1 cellular context compared by ENCODE assay signal in genomic region chr14:34843011-34843554, GRCh38.
TF ChIP-seq lines count a peak whose summit lies in the region.

No MANE protein-coding gene starts in this region.

TF ChIP-seq in K562, 482 proteins besides CTCF, POLR2A, EP300 and RAD21 (continued from another document and continues in another):
- TF ChIP-seq, protein P1, sequence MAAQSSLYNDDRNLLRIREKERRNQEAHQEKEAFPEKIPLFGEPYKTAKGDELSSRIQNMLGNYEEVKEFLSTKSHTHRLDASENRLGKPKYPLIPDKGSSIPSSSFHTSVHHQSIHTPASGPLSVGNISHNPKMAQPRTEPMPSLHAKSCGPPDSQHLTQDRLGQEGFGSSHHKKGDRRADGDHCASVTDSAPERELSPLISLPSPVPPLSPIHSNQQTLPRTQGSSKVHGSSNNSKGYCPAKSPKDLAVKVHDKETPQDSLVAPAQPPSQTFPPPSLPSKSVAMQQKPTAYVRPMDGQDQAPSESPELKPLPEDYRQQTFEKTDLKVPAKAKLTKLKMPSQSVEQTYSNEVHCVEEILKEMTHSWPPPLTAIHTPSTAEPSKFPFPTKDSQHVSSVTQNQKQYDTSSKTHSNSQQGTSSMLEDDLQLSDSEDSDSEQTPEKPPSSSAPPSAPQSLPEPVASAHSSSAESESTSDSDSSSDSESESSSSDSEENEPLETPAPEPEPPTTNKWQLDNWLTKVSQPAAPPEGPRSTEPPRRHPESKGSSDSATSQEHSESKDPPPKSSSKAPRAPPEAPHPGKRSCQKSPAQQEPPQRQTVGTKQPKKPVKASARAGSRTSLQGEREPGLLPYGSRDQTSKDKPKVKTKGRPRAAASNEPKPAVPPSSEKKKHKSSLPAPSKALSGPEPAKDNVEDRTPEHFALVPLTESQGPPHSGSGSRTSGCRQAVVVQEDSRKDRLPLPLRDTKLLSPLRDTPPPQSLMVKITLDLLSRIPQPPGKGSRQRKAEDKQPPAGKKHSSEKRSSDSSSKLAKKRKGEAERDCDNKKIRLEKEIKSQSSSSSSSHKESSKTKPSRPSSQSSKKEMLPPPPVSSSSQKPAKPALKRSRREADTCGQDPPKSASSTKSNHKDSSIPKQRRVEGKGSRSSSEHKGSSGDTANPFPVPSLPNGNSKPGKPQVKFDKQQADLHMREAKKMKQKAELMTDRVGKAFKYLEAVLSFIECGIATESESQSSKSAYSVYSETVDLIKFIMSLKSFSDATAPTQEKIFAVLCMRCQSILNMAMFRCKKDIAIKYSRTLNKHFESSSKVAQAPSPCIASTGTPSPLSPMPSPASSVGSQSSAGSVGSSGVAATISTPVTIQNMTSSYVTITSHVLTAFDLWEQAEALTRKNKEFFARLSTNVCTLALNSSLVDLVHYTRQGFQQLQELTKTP (IDR thresholded peaks at IDR 0.05; ENCODE audit: low read depth in 1 of 2, partially characterized antibody in 2 of 2) = no peak
- TF ChIP-seq RBM14 (IDR thresholded peaks at IDR 0.05; ENCODE audit: borderline replicate concordance, insufficient read depth, low read depth, low read length) (no peak), EZH2 (IDR thresholded peaks at IDR 0.05; ENCODE audit: borderline replicate concordance, low read depth, low read length) (no peak), ELF2 (CRISPR knock-in tag; IDR thresholded peaks at IDR 0.05) (no peak), C11orf30 (IDR thresholded peaks at IDR 0.05; ENCODE audit: low read depth) (peak; percentile 96), ZNF311 (CRISPR knock-in tag; IDR thresholded peaks at IDR 0.05) (no peak), ARID1B (IDR thresholded peaks at IDR 0.05) (peak; percentile 36; the same call in 1 of the 2 replicates), IRF2 (CRISPR knock-in tag; IDR thresholded peaks at IDR 0.05) (no peak), TRIM28 (IDR thresholded peaks at IDR 0.05) (no peak), BRD4 (IDR thresholded peaks at IDR 0.05) (no peak), CHCHD3 (CRISPR knock-in tag; IDR thresholded peaks at IDR 0.05) (no peak), ZNF449 (CRISPR knock-in tag; IDR thresholded peaks at IDR 0.05) (no peak), ZC3H8 (IDR thresholded peaks at IDR 0.05) (no peak), JUND (IDR thresholded peaks at IDR 0.05; ENCODE audit: borderline replicate concordance, low read depth, low read length) (peak; percentile 80), JUND (tag; IDR thresholded peaks at IDR 0.05; ENCODE audit: borderline replicate concordance, low read depth, low read length) (peak; percentile 87; the same call in 2 of the 3 replicates), VEZF1 (CRISPR knock-in tag; IDR thresholded peaks at IDR 0.05) (no peak), CXXC5 (CRISPR knock-in tag; IDR thresholded peaks at IDR 0.05) (no peak), FOXM1 (IDR thresholded peaks at IDR 0.05; ENCODE audit: low read depth) (no peak), FOXM1 (CRISPR knock-in tag; IDR thresholded peaks at IDR 0.05; ENCODE audit: low read depth) (no peak), TAF9B (IDR thresholded peaks at IDR 0.05; ENCODE audit: partially characterized antibody) (no peak), ESRRA (IDR thresholded peaks at IDR 0.05; ENCODE audit: borderline replicate concordance, low read depth) (no peak), ZNF41 (CRISPR knock-in tag; conservative IDR thresholded peaks at IDR 0.05) (no peak), NBN (IDR thresholded peaks at IDR 0.05; ENCODE audit: low read depth) (no peak), ZNF507 (tag; conservative IDR thresholded peaks at IDR 0.05) (no peak), ZNF551 (CRISPR knock-in tag; IDR thresholded peaks at IDR 0.05) (no peak), ARID3B (CRISPR knock-in tag; IDR thresholded peaks at IDR 0.05; ENCODE audit: borderline replicate concordance) (no peak), CREB5 (CRISPR knock-in tag; IDR thresholded peaks at IDR 0.05) (no peak), XRCC3 (IDR thresholded peaks at IDR 0.05) (no peak), BDP1 (IDR thresholded peaks at IDR 0.05; ENCODE audit: insufficient read depth, insufficient read length) (no peak), ZBTB49 (CRISPR knock-in tag; IDR thresholded peaks at IDR 0.05; ENCODE audit: borderline replicate concordance) (no peak), CC2D1A (IDR thresholded peaks at IDR 0.05) (no peak), TEAD1 (CRISPR knock-in tag; IDR thresholded peaks at IDR 0.05) (no peak), ZNF830 (CRISPR knock-in tag; IDR thresholded peaks at IDR 0.05) (no peak), TAF1 (IDR thresholded peaks at IDR 0.05; ENCODE audit: control insufficient read depth, extremely low read depth, insufficient read depth, low read length, severe bottlenecking) (no peak), ZNF174 (CRISPR knock-in tag; IDR thresholded peaks at IDR 0.05) (no peak), FOXA3 (CRISPR knock-in tag; conservative IDR thresholded peaks at IDR 0.05 in 1 of 2, IDR thresholded peaks at IDR 0.05 in 1 of 2) (no peak), POLR2H (tag; IDR thresholded peaks at IDR 0.05; ENCODE audit: low read depth) (no peak), FOS (IDR thresholded peaks at IDR 0.05; ENCODE audit: extremely low read depth, insufficient read length) (no peak), PREB (CRISPR knock-in tag; IDR thresholded peaks at IDR 0.05) (no peak), CBX1 (IDR thresholded peaks at IDR 0.05; ENCODE audit: low read depth) (no peak), TAF7 (tag; IDR thresholded peaks at IDR 0.05) (no peak), RUNX1 (IDR thresholded peaks at IDR 0.05; ENCODE audit: low read depth) (no peak), PML (IDR thresholded peaks at IDR 0.05; ENCODE audit: low read length) (no peak), MCM5 (IDR thresholded peaks at IDR 0.05; ENCODE audit: low read depth) (no peak), FOSL1 (tag; conservative IDR thresholded peaks at IDR 0.05) (peak; percentile 76), ZNF184 (CRISPR knock-in tag; IDR thresholded peaks at IDR 0.05) (no peak), TCF7 (IDR thresholded peaks at IDR 0.05; ENCODE audit: borderline replicate concordance) (no peak)
- TF ChIP-seq, protein P2, sequence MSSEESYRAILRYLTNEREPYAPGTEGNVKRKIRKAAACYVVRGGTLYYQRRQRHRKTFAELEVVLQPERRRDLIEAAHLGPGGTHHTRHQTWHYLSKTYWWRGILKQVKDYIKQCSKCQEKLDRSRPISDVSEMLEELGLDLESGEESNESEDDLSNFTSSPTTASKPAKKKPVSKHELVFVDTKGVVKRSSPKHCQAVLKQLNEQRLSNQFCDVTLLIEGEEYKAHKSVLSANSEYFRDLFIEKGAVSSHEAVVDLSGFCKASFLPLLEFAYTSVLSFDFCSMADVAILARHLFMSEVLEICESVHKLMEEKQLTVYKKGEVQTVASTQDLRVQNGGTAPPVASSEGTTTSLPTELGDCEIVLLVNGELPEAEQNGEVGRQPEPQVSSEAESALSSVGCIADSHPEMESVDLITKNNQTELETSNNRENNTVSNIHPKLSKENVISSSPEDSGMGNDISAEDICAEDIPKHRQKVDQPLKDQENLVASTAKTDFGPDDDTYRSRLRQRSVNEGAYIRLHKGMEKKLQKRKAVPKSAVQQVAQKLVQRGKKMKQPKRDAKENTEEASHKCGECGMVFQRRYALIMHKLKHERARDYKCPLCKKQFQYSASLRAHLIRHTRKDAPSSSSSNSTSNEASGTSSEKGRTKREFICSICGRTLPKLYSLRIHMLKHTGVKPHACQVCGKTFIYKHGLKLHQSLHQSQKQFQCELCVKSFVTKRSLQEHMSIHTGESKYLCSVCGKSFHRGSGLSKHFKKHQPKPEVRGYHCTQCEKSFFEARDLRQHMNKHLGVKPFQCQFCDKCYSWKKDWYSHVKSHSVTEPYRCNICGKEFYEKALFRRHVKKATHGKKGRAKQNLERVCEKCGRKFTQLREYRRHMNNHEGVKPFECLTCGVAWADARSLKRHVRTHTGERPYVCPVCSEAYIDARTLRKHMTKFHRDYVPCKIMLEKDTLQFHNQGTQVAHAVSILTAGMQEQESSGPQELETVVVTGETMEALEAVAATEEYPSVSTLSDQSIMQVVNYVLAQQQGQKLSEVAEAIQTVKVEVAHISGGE (CRISPR knock-in tag; IDR thresholded peaks at IDR 0.05) = no peak
- TF ChIP-seq, protein P3, sequence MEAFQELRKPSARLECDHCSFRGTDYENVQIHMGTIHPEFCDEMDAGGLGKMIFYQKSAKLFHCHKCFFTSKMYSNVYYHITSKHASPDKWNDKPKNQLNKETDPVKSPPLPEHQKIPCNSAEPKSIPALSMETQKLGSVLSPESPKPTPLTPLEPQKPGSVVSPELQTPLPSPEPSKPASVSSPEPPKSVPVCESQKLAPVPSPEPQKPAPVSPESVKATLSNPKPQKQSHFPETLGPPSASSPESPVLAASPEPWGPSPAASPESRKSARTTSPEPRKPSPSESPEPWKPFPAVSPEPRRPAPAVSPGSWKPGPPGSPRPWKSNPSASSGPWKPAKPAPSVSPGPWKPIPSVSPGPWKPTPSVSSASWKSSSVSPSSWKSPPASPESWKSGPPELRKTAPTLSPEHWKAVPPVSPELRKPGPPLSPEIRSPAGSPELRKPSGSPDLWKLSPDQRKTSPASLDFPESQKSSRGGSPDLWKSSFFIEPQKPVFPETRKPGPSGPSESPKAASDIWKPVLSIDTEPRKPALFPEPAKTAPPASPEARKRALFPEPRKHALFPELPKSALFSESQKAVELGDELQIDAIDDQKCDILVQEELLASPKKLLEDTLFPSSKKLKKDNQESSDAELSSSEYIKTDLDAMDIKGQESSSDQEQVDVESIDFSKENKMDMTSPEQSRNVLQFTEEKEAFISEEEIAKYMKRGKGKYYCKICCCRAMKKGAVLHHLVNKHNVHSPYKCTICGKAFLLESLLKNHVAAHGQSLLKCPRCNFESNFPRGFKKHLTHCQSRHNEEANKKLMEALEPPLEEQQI (IDR thresholded peaks at IDR 0.05) = no peak
